ENCODE assay signal across 8 cellular contexts in the genomic region with DNA sequence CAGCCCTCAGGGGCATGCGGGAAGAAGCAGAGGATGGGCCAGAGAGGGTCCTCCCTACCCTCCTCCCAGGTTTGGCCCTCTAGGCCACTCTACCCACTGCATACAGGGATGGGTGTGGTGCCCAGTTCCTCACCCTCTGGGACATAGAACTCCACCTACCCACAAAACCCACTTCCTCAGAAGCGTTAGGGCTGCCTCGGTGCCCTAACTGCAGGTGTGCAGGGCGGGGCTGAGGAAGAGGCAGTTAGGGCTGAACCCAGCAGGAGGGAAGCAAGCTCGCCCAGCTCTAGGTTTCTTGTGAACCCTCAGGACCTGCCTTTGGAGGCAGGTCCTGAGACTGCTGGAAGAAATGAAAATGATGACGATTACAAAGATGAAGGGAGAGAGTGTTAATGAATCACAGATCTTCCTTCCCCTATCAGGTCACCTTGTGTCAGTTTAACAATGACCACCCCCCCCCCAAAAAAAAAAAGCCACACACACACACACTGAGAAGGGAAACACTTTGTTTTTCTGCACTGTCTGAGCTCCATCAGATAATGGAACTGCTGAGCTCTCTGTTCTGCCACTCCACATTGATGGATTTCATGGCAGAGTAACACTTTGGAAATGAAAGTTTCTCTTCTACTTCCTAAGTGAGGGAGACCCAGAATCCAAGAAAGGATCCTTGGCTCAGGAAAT.
DNase-seq lines count a peak whose midpoint lies in the region; ATAC-seq lines count a peak whose summit lies in the region.

No MANE protein-coding gene starts in this region.

- DNase-seq in activated CD4-positive, alpha-beta T cell treated with anti-CD3 and anti-CD28 coated beads for 1 hour = peak; percentile 59
- DNase-seq in immature natural killer cell = peak; percentile 79 to 82 (median 81)
- no peak for DNase-seq in NCI-H1694 treated with DMSO at 0.1 percent for 48 hours (lab: John Stamatoyannopoulos, UW)
- no peak for DNase-seq in NCI-H2029 treated with DMSO at 0.1 percent for 48 hours (lab: John Stamatoyannopoulos, UW)
- no peak for DNase-seq in NCI-H446 treated with DMSO at 0.1 percent for 48 hours (lab: John Stamatoyannopoulos, UW)

- H3K9me3 Mint-ChIP-seq in immature natural killer cell = no peaks in the 10 kb centered on the region

- peaks cover 0 to 6% (median 0%) of the 10 kb centered on the region in 3 donors for H3K36me3 Mint-ChIP-seq in immature natural killer cell

- peak overlapping the region; percentile 100 for H3K27ac Mint-ChIP-seq in immature natural killer cell

- H3K4me1 Mint-ChIP-seq in immature natural killer cell = peaks cover 97 to 100% of the 10 kb centered on the region in 2 donors

- peak overlapping the region; percentile 58 to 88 (median 82) for H3K4me3 Mint-ChIP-seq in immature natural killer cell

- peaks cover 19 to 35% (median 23%) of the 10 kb centered on the region in 3 donors for H3K27me3 Mint-ChIP-seq in immature natural killer cell (ENCODE audit: low read depth in 3 of 3)

- ATAC-seq in GM19351 (IDR thresholded peaks at IDR 0.05; ENCODE audit: unreplicated experiment) (peak; percentile 74), HG03159 (IDR thresholded peaks at IDR 0.05; ENCODE audit: unreplicated experiment) (peak; percentile 81), GM21360 (IDR thresholded peaks at IDR 0.05; ENCODE audit: unreplicated experiment) (no peak)

Comparison
In these comparisons a context has a peak if more than half of its experiments do, and no peak if none do; other contexts are left out.
1. DNase-seq: peak in activated CD4-positive, alpha-beta T cell treated with anti-CD3 and anti-CD28 coated beads for 1 hour (single experiment) and immature natural killer cell (3 of 3); none in NCI-H1694 treated with DMSO at 0.1 percent for 48 hours (single experiment), NCI-H2029 treated with DMSO at 0.1 percent for 48 hours (single experiment) and NCI-H446 treated with DMSO at 0.1 percent for 48 hours (single experiment).